Comparison of ENCODE assay signal across 8 cellular contexts in genomic region chr14:91286530-91286937, GRCh38.
DNase-seq lines count a peak whose midpoint lies in the region; ATAC-seq, FAIRE-seq and TF ChIP-seq lines count a peak whose summit lies in the region.

No MANE protein-coding gene starts in this region.

- DNase-seq in COR-L47 (lab: John Stamatoyannopoulos, UW), result peak; percentile 73
- peak; percentile 37 to 72 for DNase-seq in HL-60 (ENCODE audit: low read depth in 1 of 2, low spot score in 1 of 2)
- peak; percentile 26 for DNase-seq in NOMO-1 treated with DMSO at 0.1 percent for 48 hours (lab: John Stamatoyannopoulos, UW; ENCODE audit: unreplicated experiment)
- DNase-seq in activated CD8-positive, alpha-beta memory T cell treated with anti-CD3 and anti-CD28 coated beads for 48 hours (ENCODE audit: low read depth in 2 of 3, low spot score in 2 of 3), result peak; percentile 41 to 85 (median 69)
- peak; percentile 72 for DNase-seq in midbrain (lab: John Stamatoyannopoulos, UW)
- DNase-seq in stimulated activated CD8-positive, alpha-beta memory T cell treated with anti-CD3 and anti-CD28 coated beads, Interleukin-4, amount 100 ng/mL, for 4 hours (ENCODE audit: low read depth in 2 of 2, low spot score in 1 of 2), result peak; percentile 56 to 87

- H3K27ac ChIP-seq in HL-60 (replicated peaks), result no peak overlapping the region

- no peak overlapping the region for H3K4me3 ChIP-seq in HL-60 (replicated peaks; ENCODE audit: insufficient read depth, low read length)

- FAIRE-seq in endometrium (lab: Jason Lieb, UNC), result peak; percentile 73

- H3K27me3 ChIP-seq in HL-60 (ENCODE audit: insufficient read depth, poor library complexity, severe bottlenecking), result no peaks in the 10 kb centered on the region

- no peak for ATAC-seq in GM19395 (IDR thresholded peaks at IDR 0.05; ENCODE audit: unreplicated experiment)

- TF ChIP-seq CTCF in HL-60 (IDR thresholded peaks at IDR 0.05; ENCODE audit: insufficient read depth, low read length), result peak; percentile 94
